8 cellular contexts compared by ENCODE assay signal in the genomic region with DNA sequence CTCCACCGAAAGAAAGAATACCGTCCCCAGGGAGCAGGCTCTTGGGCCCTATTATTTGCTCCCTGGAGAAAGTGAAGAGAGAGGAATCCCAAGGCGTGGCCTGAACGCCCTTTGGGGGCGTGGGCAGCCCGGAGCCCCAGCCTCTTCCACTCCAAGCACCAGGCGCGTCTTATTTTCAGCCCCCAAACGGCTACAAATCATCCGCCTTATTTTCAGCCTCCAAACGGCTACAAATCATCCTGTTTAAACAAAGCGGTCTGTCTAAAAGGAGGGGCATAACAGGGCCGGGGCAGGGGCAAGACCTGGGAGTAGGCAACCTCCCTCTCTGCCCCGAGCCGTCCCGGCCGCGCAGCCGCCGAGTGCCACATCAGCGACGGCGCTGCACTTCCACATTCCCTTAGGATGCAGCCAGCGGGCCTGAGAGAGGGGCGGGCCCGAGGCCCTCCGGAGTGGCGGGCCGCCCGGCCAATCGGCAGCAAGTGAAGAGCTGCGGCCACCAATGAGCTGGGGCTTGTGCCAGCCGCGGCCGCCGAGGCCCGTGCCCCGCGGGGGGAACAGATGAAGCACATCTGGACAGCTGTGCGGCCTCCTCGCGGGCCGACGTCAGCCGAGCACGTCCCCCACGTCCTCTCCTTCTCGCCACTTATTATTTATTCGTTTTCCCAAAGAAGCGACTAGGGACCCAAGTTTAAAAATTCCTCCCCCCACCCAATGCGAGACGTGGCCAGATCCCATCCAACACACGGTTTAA. TPM values are rescaled to one million over a fixed set of nuclear protein-coding genes. Genes with fewer than 3 reads are reported as not detected.
A peak's percentile ranks its signal among the peaks of the same experiment; 100 is the strongest.
DNase-seq lines count a peak whose midpoint lies in the region; ATAC-seq, FAIRE-seq and TF ChIP-seq lines count a peak whose summit lies in the region.

A gene with protein sequence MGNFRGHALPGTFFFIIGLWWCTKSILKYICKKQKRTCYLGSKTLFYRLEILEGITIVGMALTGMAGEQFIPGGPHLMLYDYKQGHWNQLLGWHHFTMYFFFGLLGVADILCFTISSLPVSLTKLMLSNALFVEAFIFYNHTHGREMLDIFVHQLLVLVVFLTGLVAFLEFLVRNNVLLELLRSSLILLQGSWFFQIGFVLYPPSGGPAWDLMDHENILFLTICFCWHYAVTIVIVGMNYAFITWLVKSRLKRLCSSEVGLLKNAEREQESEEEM (plus strand): TSS at position 561 of the 751 bp plus-strand sequence. CDS start 62,593 bp downstream, outside the sequence.

- DNase-seq in NCI-H2196 (lab: John Stamatoyannopoulos, UW; ENCODE audit: unreplicated experiment) (peak; percentile 92), keratinocyte (ENCODE audit: low read depth, low spot score) (peak; percentile 30)
- peak; percentile 16 for DNase-seq in activated CD4-positive, CD25-positive, alpha-beta regulatory T cell treated with anti-CD3 and anti-CD28 coated beads, Interleukin-2, amount 50 U/mL, for 16 hours (ENCODE audit: low read depth, low spot score)
- peak; percentile 47 to 60 for DNase-seq in central memory CD8-positive, alpha-beta T cell (ENCODE audit: low spot score in 2 of 2)
- peak; percentile 78 for DNase-seq in stimulated activated CD4-positive, alpha-beta T cell treated with anti-CD3 and anti-CD28 coated beads, Interleukin-12 subunit alpha, Interleukin-12 subunit beta, amount 100 ng/mL, for 4 hours

- peak within 1 kb of the TSS; percentile 84 for H3K9ac ChIP-seq in keratinocyte (ENCODE audit: control insufficient read depth, extremely low read depth, insufficient read depth, low read length)

- no peak for FAIRE-seq in keratinocyte (lab: Jason Lieb, UNC)

- peaks cover 29% of the 10 kb centered on the region for H3K4me1 ChIP-seq in ACC112 (ENCODE audit: control insufficient read depth, insufficient read depth, low read length, unreplicated experiment)
- peaks cover 17% of the 10 kb centered on the region for H3K4me1 ChIP-seq in keratinocyte (ENCODE audit: control insufficient read depth, extremely low read depth, insufficient read depth, low read length)

- H3K27ac Mint-ChIP-seq in central memory CD8-positive, alpha-beta T cell (ENCODE audit: low read depth): no peak within 1 kb of the TSS

- H3K9me3 ChIP-seq in keratinocyte (ENCODE audit: control insufficient read depth, low read depth, low read length): no peaks in the 10 kb centered on the region

- peak within 1 kb of the TSS; percentile 53 for H2AFZ ChIP-seq in ACC112 (ENCODE audit: low read length, unreplicated experiment)
- H2AFZ ChIP-seq in keratinocyte (ENCODE audit: control insufficient read depth, low read length): peak within 1 kb of the TSS; percentile 95

- dilution Hi-C loops in keratinocyte (cut with MboI; ENCODE audit: extremely low pct_ligation_motif_present, low sequenced_read_pairs): no loop called here

- H3K4me3 Mint-ChIP-seq in central memory CD8-positive, alpha-beta T cell: peak within 1 kb of the TSS; percentile 74

- H3K4me3 ChIP-seq in ACC112 (ENCODE audit: low read depth, low read length) (peak within 1 kb of the TSS; percentile 77), keratinocyte (ENCODE audit: control insufficient read depth in 2 of 3, extremely low read depth in 1 of 3, insufficient read depth in 2 of 3, low read depth in 1 of 3, low read length in 3 of 3) (peak within 1 kb of the TSS; percentile 50 to 87 (median 84))

- H3K4me2 ChIP-seq in keratinocyte (ENCODE audit: control insufficient read depth, extremely low read depth, insufficient read depth, low read depth, low read length): peak within 1 kb of the TSS; percentile 98

- TF ChIP-seq CTCF in keratinocyte (optimal IDR thresholded peaks at IDR 0.05 in 1 of 3, IDR thresholded peaks at IDR 0.05 in 1 of 3, conservative IDR thresholded peaks at IDR 0.05 in 1 of 3; ENCODE audit: extremely low read depth in 1 of 3, insufficient read depth in 2 of 3, low read length in 3 of 3): no peak

- H3K36me3 ChIP-seq in ACC112 (ENCODE audit: insufficient read depth, low read length) (no peaks in the 10 kb centered on the region), keratinocyte (ENCODE audit: control insufficient read depth in 2 of 2, extremely low read depth in 1 of 2, insufficient read depth in 2 of 2, low read length in 2 of 2) (no peaks in the 10 kb centered on the region)

- no peaks in the 10 kb centered on the region for H3K4me1 Mint-ChIP-seq in central memory CD8-positive, alpha-beta T cell

- H3K27me3 Mint-ChIP-seq in central memory CD8-positive, alpha-beta T cell: peaks cover 32% of the 10 kb centered on the region

- no peaks in the 10 kb centered on the region for H3K9me3 Mint-ChIP-seq in central memory CD8-positive, alpha-beta T cell

- H3K36me3 Mint-ChIP-seq in central memory CD8-positive, alpha-beta T cell (ENCODE audit: insufficient read depth): peaks cover 2% of the 10 kb centered on the region

- no peaks in the 10 kb centered on the region for H3K27me3 ChIP-seq in ACC112 (ENCODE audit: insufficient read depth, low read length)
- no peaks in the 10 kb centered on the region for H3K27me3 ChIP-seq in keratinocyte (ENCODE audit: control insufficient read depth, extremely low read depth, insufficient read depth, low read length)

- no peaks in the 10 kb centered on the region for H4K20me1 ChIP-seq in keratinocyte (ENCODE audit: control insufficient read depth, extremely low read depth, insufficient read depth, low read length)

- ATAC-seq in GM18873 (IDR thresholded peaks at IDR 0.05; ENCODE audit: low FRiP score, unreplicated experiment) (peak; percentile 93), HG03108 (IDR thresholded peaks at IDR 0.05; ENCODE audit: unreplicated experiment) (peak; percentile 96)
- ATAC-seq in central memory CD8-positive, alpha-beta T cell (replicated peaks; ENCODE audit: extremely low read depth, poor library complexity, severe bottlenecking): peak; percentile 61

- peak within 1 kb of the TSS; percentile 93 for H3K27ac ChIP-seq in ACC112 (ENCODE audit: low read depth, low read length)
- peak within 1 kb of the TSS; percentile 90 for H3K27ac ChIP-seq in keratinocyte (ENCODE audit: control insufficient read depth, insufficient read depth, low read length)

- H3K79me2 ChIP-seq in ACC112 (ENCODE audit: control insufficient read depth, insufficient read depth, low read length, unreplicated experiment): peaks cover 28% of the 10 kb centered on the region
- H3K79me2 ChIP-seq in keratinocyte (ENCODE audit: control insufficient read depth, insufficient read depth, low read length): peaks cover 2% of the 10 kb centered on the region

- H3K9me1 ChIP-seq in keratinocyte (ENCODE audit: control insufficient read depth, extremely low read depth, insufficient read depth, low read length): no peaks in the 10 kb centered on the region

RNA-seq across cellular contexts. Expression of the gene that starts here (rescaled TPM):
- polyA plus RNA-seq in keratinocyte: 29.7 to 61.1 TPM (median 57.2 TPM) in 3 replicates
- polyA plus RNA-seq in keratinocyte (2011; ENCODE audit: low read depth): 294 TPM
- polyA plus RNA-seq in keratinocyte (2011; cell fraction: cytosol; rRNA removed): 29.0 and 46.3 TPM in 2 replicates
- polyA plus RNA-seq in keratinocyte (2011; cell fraction: nucleus; rRNA removed): 37.4 and 69.0 TPM in 2 replicates
- 28.0 and 849 TPM in 2 replicates for polyA plus RNA-seq in keratinocyte (2012; ENCODE audit: low replicate concordance)
- 5.7 to 55.0 TPM (median 30.0 TPM) in 3 replicates for polyA minus RNA-seq in keratinocyte
- 16.1 TPM for polyA minus RNA-seq in keratinocyte (2011; cell fraction: cytosol; rRNA and poly(A)+ RNA removed)
- 31.0 and 41.1 TPM in 2 replicates for polyA minus RNA-seq in keratinocyte (2011; cell fraction: nucleus; rRNA and poly(A)+ RNA removed)

Comparison
In these comparisons a context has a peak if more than half of its experiments do, and no peak if none do; other contexts are left out.
1. Peak in every context shown above with its lines: DNase-seq, ATAC-seq, H3K4me3 ChIP-seq and H3K27ac ChIP-seq.
2. DNase-seq: peak in every context shown above with its lines; median percentile 92 in NCI-H2196; 78 in stimulated activated CD4-positive, alpha-beta T cell treated with anti-CD3 and anti-CD28 coated beads, Interleukin-12 subunit alpha, Interleukin-12 subunit beta, amount 100 ng/mL, for 4 hours; 54 in central memory CD8-positive, alpha-beta T cell; 30 in keratinocyte; 16 in activated CD4-positive, CD25-positive, alpha-beta regulatory T cell treated with anti-CD3 and anti-CD28 coated beads, Interleukin-2, amount 50 U/mL, for 16 hours.